8 cellular contexts compared by ENCODE assay signal in the genomic region with DNA sequence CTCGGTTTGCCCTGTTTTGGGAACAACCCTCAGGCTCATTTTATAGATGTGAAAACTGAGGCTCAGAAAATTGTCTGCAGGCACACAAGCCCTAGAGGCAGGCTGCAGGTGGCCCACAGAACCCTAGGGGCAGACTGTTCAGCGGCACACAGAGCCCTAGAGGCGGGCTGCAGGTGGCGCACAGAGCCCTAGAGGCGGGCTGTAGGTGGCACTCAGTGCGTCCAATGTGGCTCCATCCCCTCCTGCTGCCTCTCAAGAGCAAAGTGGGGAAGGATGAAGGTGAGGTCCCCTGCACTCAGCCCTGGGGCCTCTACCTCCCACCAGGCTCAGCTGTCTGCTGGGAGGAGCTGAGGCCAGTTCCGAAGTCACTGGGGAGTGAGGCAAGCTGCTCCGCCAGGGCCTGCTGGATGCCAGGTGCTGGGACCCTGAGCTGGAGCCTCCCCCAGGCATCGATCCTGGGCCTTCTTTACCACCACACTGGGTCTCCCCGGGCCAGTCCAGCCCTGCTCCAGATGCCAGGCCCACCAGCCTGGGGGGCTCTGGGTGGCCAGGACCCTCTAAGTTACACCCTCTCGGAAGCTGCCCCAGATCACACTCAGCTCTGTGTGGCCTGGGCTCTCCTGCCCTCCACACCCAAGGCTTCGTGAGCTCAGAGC. TPM values are rescaled to one million over a fixed set of nuclear protein-coding genes. Genes with fewer than 3 reads are reported as not detected.
A peak's percentile ranks its signal among the peaks of the same experiment; 100 is the strongest.
DNase-seq lines count a peak whose midpoint lies in the region; ATAC-seq and TF ChIP-seq lines count a peak whose summit lies in the region.

No MANE protein-coding gene starts in this region.

- H4K20me1 ChIP-seq in SU-DHL-6 (ENCODE audit: low read depth, low read length), result no peaks in the 10 kb centered on the region

- TF ChIP-seq EP300 in sigmoid colon (IDR thresholded peaks at IDR 0.05), result no peak

- WGBS in prostate gland, result 69% methylated on average over 11 of the region's 12 CpGs
- 57 to 85% methylated on average over 12 of the region's 12 CpGs for WGBS in sigmoid colon, 2 donors

- peak overlapping the region; percentile 61 for H3K4me2 ChIP-seq in SU-DHL-6 (ENCODE audit: low read depth, low read length, poor library complexity, severe bottlenecking)

- H3K36me3 ChIP-seq in SU-DHL-6 (ENCODE audit: low read length) (no peaks in the 10 kb centered on the region), prostate gland (no peaks in the 10 kb centered on the region), sigmoid colon (no peaks in the 10 kb centered on the region)

- DNase-seq in NCI-H82 (lab: John Stamatoyannopoulos, UW) (peak; percentile 51), NCI-H82 treated with DMSO at 0.1 percent for 48 hours (lab: John Stamatoyannopoulos, UW; ENCODE audit: unreplicated experiment) (no peak), choroid plexus epithelial cell (ENCODE audit: low read depth) (no peak), prostate gland (ENCODE audit: low spot score) (no peak), sigmoid colon (no peak)
- peak; percentile 32 to 38 for DNase-seq in stimulated activated CD4-positive, alpha-beta T cell treated with anti-CD3 and anti-CD28 coated beads, Interleukin-4, amount 100 ng/mL, for 48 hours (ENCODE audit: low read depth in 2 of 2)

- peak overlapping the region; percentile 59 for H3K9ac ChIP-seq in SU-DHL-6 (ENCODE audit: low read length)

- H3K4me3 ChIP-seq in SU-DHL-6 (ENCODE audit: insufficient read depth, low read length, poor library complexity, severe bottlenecking) (no peak overlapping the region), choroid plexus epithelial cell (ENCODE audit: low read depth, low read length) (no peak overlapping the region), prostate gland (no peak overlapping the region), sigmoid colon (no peak overlapping the region)

- intact Hi-C loops in prostate gland (cut with DNase I), result no loop called here
- intact Hi-C loops in sigmoid colon (cut with DNase I), result no loop called here

- no peaks in the 10 kb centered on the region for H3K27me3 ChIP-seq in SU-DHL-6 (ENCODE audit: low read length)
- H3K27me3 ChIP-seq in prostate gland (replicated peaks; ENCODE audit: insufficient read depth), result no peaks in the 10 kb centered on the region
- peaks cover 0 to 25% (median 0%) of the 10 kb centered on the region in 3 donors for H3K27me3 ChIP-seq in sigmoid colon

- H3K9me3 ChIP-seq in SU-DHL-6 (ENCODE audit: insufficient read depth, low read length) (peaks cover 10% of the 10 kb centered on the region; the same call in 1 of the 2 replicates), prostate gland (no peaks in the 10 kb centered on the region), sigmoid colon (no peaks in the 10 kb centered on the region)

- peak; percentile 64 for ATAC-seq in HG03175 (IDR thresholded peaks at IDR 0.05; ENCODE audit: unreplicated experiment)

- H3K9me2 ChIP-seq in SU-DHL-6 (replicated peaks; ENCODE audit: insufficient read depth, low read length), result no peaks in the 10 kb centered on the region

- TF ChIP-seq CTCF in SU-DHL-6 (IDR thresholded peaks at IDR 0.05; ENCODE audit: insufficient read depth, low read length, poor library complexity, severe bottlenecking), result peak; percentile 70
- TF ChIP-seq CTCF in choroid plexus epithelial cell (conservative IDR thresholded peaks at IDR 0.05; ENCODE audit: low read depth, low read length), result peak; percentile 18
- no peak for TF ChIP-seq CTCF in prostate gland (IDR thresholded peaks at IDR 0.05)
- no peak for TF ChIP-seq CTCF in sigmoid colon (IDR thresholded peaks at IDR 0.05)

- H3K27ac ChIP-seq in SU-DHL-6 (ENCODE audit: low read depth, low read length) (peak overlapping the region; percentile 97), prostate gland (no peak overlapping the region), sigmoid colon (no peak overlapping the region)

- TF ChIP-seq POLR2A in prostate gland (IDR thresholded peaks at IDR 0.05) (no peak), sigmoid colon (IDR thresholded peaks at IDR 0.05) (no peak)

- H3F3A ChIP-seq in SU-DHL-6 (ENCODE audit: insufficient read depth), result peaks cover 57% of the 10 kb centered on the region

- H3K79me2 ChIP-seq in SU-DHL-6 (ENCODE audit: insufficient read depth, low read length), result no peaks in the 10 kb centered on the region

- no peak overlapping the region for H2AFZ ChIP-seq in SU-DHL-6 (ENCODE audit: low read depth, low read length, severe bottlenecking)

- H3K4me1 ChIP-seq in prostate gland (replicated peaks), result no peaks in the 10 kb centered on the region
- no peaks in the 10 kb centered on the region for H3K4me1 ChIP-seq in sigmoid colon

RNA-seq across cellular contexts. Expression of a gene that starts 2.3 kb away (rescaled TPM):
- total RNA-seq in prostate gland (1 to 10 TPM in 1 of 2 donors, not detected in 1; 1.7 TPM), sigmoid colon (not detected)
- polyA plus RNA-seq in sigmoid colon, result 10 to 100 TPM; 12.4 to 16.6 (median 16.2) TPM

RNA-seq across cellular contexts. Expression of a gene that starts 8.7 kb away (rescaled TPM):
- total RNA-seq in prostate gland (not detected), sigmoid colon (not detected)
- polyA plus RNA-seq in sigmoid colon, result 100 to 1,000 TPM in 1 of 3 donors, 10 to 100 TPM in 2; 15.8 to 109 (median 60.6) TPM

RNA-seq across cellular contexts. Expression of a gene that starts 18.5 kb away (rescaled TPM):
- 10 to 100 TPM in 1 of 2 donors, 1 to 10 TPM in 1; 7.2 to 29.2 TPM for total RNA-seq in prostate gland
- 10 to 100 TPM in 1 of 4 donors, 1 to 10 TPM in 3; 3.6 to 10.9 (median 7.0) TPM for total RNA-seq in sigmoid colon
- 10 to 100 TPM; 29.6 to 63.1 (median 51.1) TPM for polyA plus RNA-seq in sigmoid colon

RNA-seq across cellular contexts. Expression of a gene that starts 26.2 kb away (rescaled TPM):
- total RNA-seq in prostate gland, result 1 to 10 TPM; 1.8 to 4.4 TPM
- total RNA-seq in sigmoid colon, result not detected
- polyA plus RNA-seq in sigmoid colon, result under 1 TPM in 1 of 3 donors, not detected in 2; 0.38 TPM

RNA-seq across cellular contexts. Expression of a gene that starts 41.5 kb away (rescaled TPM):
- total RNA-seq in prostate gland (100 to 1,000 TPM; 190 to 260 TPM), sigmoid colon (100 to 1,000 TPM; 152 to 286 (median 203) TPM)
- 100 to 1,000 TPM; 169 to 268 (median 254) TPM for polyA plus RNA-seq in sigmoid colon

Comparison
In these comparisons a context has a peak if more than half of its experiments do, and no peak if none do; other contexts are left out.
1. DNase-seq: peak in NCI-H82 (single experiment) and stimulated activated CD4-positive, alpha-beta T cell treated with anti-CD3 and anti-CD28 coated beads, Interleukin-4, amount 100 ng/mL, for 48 hours (2 of 2); none in NCI-H82 treated with DMSO at 0.1 percent for 48 hours (single experiment), choroid plexus epithelial cell (single experiment), prostate gland (single experiment) and sigmoid colon (single experiment).
2. CTCF ChIP-seq: peak in SU-DHL-6 (single experiment) and choroid plexus epithelial cell (single experiment); none in prostate gland (0 of 4) and sigmoid colon (0 of 4).